ENCODE assay signal across 8 cellular contexts in genomic region chr14:22871200-22871961, GRCh38. TPM values are rescaled to one million over a fixed set of nuclear protein-coding genes. Genes with fewer than 3 reads are reported as not detected.
DNase-seq lines count a peak whose midpoint lies in the region; TF ChIP-seq lines count a peak whose summit lies in the region.

A gene with protein sequence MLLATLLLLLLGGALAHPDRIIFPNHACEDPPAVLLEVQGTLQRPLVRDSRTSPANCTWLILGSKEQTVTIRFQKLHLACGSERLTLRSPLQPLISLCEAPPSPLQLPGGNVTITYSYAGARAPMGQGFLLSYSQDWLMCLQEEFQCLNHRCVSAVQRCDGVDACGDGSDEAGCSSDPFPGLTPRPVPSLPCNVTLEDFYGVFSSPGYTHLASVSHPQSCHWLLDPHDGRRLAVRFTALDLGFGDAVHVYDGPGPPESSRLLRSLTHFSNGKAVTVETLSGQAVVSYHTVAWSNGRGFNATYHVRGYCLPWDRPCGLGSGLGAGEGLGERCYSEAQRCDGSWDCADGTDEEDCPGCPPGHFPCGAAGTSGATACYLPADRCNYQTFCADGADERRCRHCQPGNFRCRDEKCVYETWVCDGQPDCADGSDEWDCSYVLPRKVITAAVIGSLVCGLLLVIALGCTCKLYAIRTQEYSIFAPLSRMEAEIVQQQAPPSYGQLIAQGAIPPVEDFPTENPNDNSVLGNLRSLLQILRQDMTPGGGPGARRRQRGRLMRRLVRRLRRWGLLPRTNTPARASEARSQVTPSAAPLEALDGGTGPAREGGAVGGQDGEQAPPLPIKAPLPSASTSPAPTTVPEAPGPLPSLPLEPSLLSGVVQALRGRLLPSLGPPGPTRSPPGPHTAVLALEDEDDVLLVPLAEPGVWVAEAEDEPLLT (plus strand): TSS chr14:22871740. CDS start chr14:22872304, 564 bp downstream.

- peaks cover 7% of the 10 kb centered on the region; the same call in 1 of the 2 replicates for H3K36me3 ChIP-seq in HAP-1 (replicated peaks)
- no peaks in the 10 kb centered on the region for H3K36me3 ChIP-seq in SK-N-MC (ENCODE audit: insufficient read depth, low read length)
- peaks cover 27% of the 10 kb centered on the region for H3K36me3 ChIP-seq in osteoblast (ENCODE audit: insufficient read depth, low read length)
- peaks cover 26% of the 10 kb centered on the region for H3K36me3 ChIP-seq in thymus (ENCODE audit: control insufficient read depth, insufficient read depth)

- DNase-seq in GF-D8 (lab: John Stamatoyannopoulos, UW): peak; percentile 76
- DNase-seq in HAP-1 (ENCODE audit: low spot score in 2 of 2): peak; percentile 86 to 95
- peak; percentile 93 for DNase-seq in M059J (ENCODE audit: low read depth)
- DNase-seq in SK-N-MC (ENCODE audit: low read depth, low spot score): no peak
- peak; percentile 78 for DNase-seq in activated naive CD4-positive, alpha-beta T cell treated with anti-CD3 and anti-CD28 coated beads, Interleukin-2, amount 50 U/mL, for 16 hours
- DNase-seq in glomerular endothelial cell (ENCODE audit: extremely low read depth, low read depth, low spot score): no peak
- peak; percentile 95 for DNase-seq in osteoblast (ENCODE audit: insufficient read length, low spot score, missing footprints)

- peaks cover 21% of the 10 kb centered on the region for H4K20me1 ChIP-seq in osteoblast (ENCODE audit: insufficient read depth, low read length)

- H2AFZ ChIP-seq in osteoblast (ENCODE audit: low read length): peak within 1 kb of the TSS; percentile 98

- TF ChIP-seq CTCF in osteoblast (IDR thresholded peaks at IDR 0.05; ENCODE audit: extremely low read depth, low read depth, low read length): no peak

- in situ Hi-C loops in HAP-1 (cut with MboI; ENCODE audit: low sequenced_read_pairs): loop anchor here (25.0 kb wide), 1 partner anchor 484 kb away; no protein-coding TSS in a partner anchor

- H3K4me1 ChIP-seq in HAP-1: peaks cover 13% of the 10 kb centered on the region
- peaks cover 21% of the 10 kb centered on the region for H3K4me1 ChIP-seq in osteoblast (ENCODE audit: insufficient read depth, low read length)
- peaks cover 5% of the 10 kb centered on the region for H3K4me1 ChIP-seq in thymus (ENCODE audit: control insufficient read depth, insufficient read depth, low read length)

- 1% methylated on average over 42 of the region's 42 CpGs for WGBS in thymus

- no peaks in the 10 kb centered on the region for H3K27me3 ChIP-seq in HAP-1 (ENCODE audit: low read depth)
- H3K27me3 ChIP-seq in osteoblast (ENCODE audit: insufficient read depth, low read length): no peaks in the 10 kb centered on the region
- no peaks in the 10 kb centered on the region for H3K27me3 ChIP-seq in thymus (ENCODE audit: control insufficient read depth, insufficient read depth)

- peak within 1 kb of the TSS; percentile 100 for H3K4me2 ChIP-seq in osteoblast (ENCODE audit: insufficient read depth, low read length)

- H3K4me3 ChIP-seq in HAP-1: peak within 1 kb of the TSS; percentile 74
- H3K4me3 ChIP-seq in SK-N-MC: peak within 1 kb of the TSS; percentile 88
- peak within 1 kb of the TSS; percentile 91 for H3K4me3 ChIP-seq in osteoblast (ENCODE audit: insufficient read depth, low read length)
- H3K4me3 ChIP-seq in thymus (ENCODE audit: low read length): peak within 1 kb of the TSS; percentile 68

- H3K79me2 ChIP-seq in osteoblast (ENCODE audit: insufficient read depth, low read length): peaks cover 33% of the 10 kb centered on the region

- H3K9me3 ChIP-seq in HAP-1 (no peaks in the 10 kb centered on the region), SK-N-MC (ENCODE audit: low read depth, low read length) (no peaks in the 10 kb centered on the region), osteoblast (ENCODE audit: low read depth, low read length) (no peaks in the 10 kb centered on the region), thymus (ENCODE audit: control insufficient read depth) (no peaks in the 10 kb centered on the region)

- H3K9ac ChIP-seq in SK-N-MC (ENCODE audit: insufficient read length): peak within 1 kb of the TSS; percentile 57

- H3K27ac ChIP-seq in SK-N-MC (peak within 1 kb of the TSS; percentile 88), osteoblast (ENCODE audit: low read depth, low read length) (peak within 1 kb of the TSS; percentile 92), thymus (ENCODE audit: low read depth) (peak within 1 kb of the TSS; percentile 98)

RNA-seq across cellular contexts. Expression of the gene that starts here (rescaled TPM):
- 51.6 and 115 TPM in 2 replicates for total RNA-seq in M059J (2014; rRNA removed; shearing (Covaris generic))
- total RNA-seq in glomerular endothelial cell (187 and 195 TPM in 2 replicates), osteoblast (147 and 164 TPM in 2 replicates)
- 18.6 TPM for polyA plus RNA-seq in thymus

Comparison
In these comparisons a context has a peak if more than half of its experiments do, and no peak if none do; other contexts are left out.
1. DNase-seq: peak in GF-D8 (single experiment), HAP-1 (2 of 2), M059J (single experiment), activated naive CD4-positive, alpha-beta T cell treated with anti-CD3 and anti-CD28 coated beads, Interleukin-2, amount 50 U/mL, for 16 hours (single experiment) and osteoblast (single experiment); none in SK-N-MC (single experiment) and glomerular endothelial cell (single experiment).
2. Peak in every context shown above with its lines, with median percentiles within 50 percentile points of each other: H3K4me3 ChIP-seq and H3K27ac ChIP-seq.